ENCODE assay signal across 21 cellular contexts in the genomic region with DNA sequence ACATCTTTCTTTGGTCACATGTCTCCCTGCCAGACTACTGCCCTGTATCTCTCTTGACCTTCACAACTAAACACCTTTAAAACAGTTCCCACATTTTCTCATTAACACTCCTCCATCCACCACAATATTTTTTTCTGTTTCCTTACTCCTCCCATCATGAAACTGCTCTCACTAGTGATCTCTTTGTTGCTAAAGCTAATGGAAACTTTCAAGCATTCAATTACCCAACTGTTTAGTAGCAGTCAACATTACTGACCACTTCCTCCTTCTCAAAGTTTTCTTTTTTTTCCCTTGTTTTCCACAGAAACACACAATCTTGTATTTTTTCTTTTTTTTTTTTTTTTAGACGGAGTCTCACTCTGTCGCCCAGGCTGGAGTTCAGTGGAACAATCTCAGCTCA.
DNase-seq lines count a peak whose midpoint lies in the region; ATAC-seq, FAIRE-seq and TF ChIP-seq lines count a peak whose summit lies in the region.
"Had no signal": no experiment of that assay in that cellular context is flagged by ENCODE, and none has a peak within 500 bp of the region (broad histone marks: within the 10 kb centered on the region; RNA-seq: fewer than 3 reads in every experiment).

No MANE protein-coding gene starts in this region.

- no peak overlapping the region for H3K4me3 ChIP-seq in BLaER1 treated with 17β-estradiol and CSF1 and Interleukin-3, amounts not matched to agents 10 nM and 100 nM
- H3K4me3 ChIP-seq in KMS-11 (IDR thresholded peaks at IDR 0.05; ENCODE audit: insufficient read depth, low read depth, low read length) (no peak overlapping the region), astrocyte (ENCODE audit: insufficient read depth, low read depth, low read length) (no peak overlapping the region), transverse colon (no peak overlapping the region)
- H3K4me3 ChIP-seq: Peyer's patch had no signal

- H3K4me1 Mint-ChIP-seq in astrocyte (ENCODE audit: low read depth, unreplicated experiment), result no peaks in the 10 kb centered on the region
- H3K4me1 Mint-ChIP-seq in activated naive CD4-positive, alpha-beta T cell treated with anti-CD3 and anti-CD28 coated beads, Interleukin-2, amount 10 ng/mL, durations not matched to agents 7 days and 5 days, result no peaks in the 10 kb centered on the region
- H3K4me1 Mint-ChIP-seq: B cell, T-cell had no signal

- H3K4me3 Mint-ChIP-seq in astrocyte (ENCODE audit: unreplicated experiment), result no peak overlapping the region
- H3K4me3 Mint-ChIP-seq in activated naive CD4-positive, alpha-beta T cell treated with anti-CD3 and anti-CD28 coated beads, Interleukin-2, amount 10 ng/mL, durations not matched to agents 7 days and 5 days, result no peak overlapping the region
- H3K4me3 Mint-ChIP-seq: B cell; CD4-positive, alpha-beta T cell; T-cell had no signal

- no peak for TF ChIP-seq POLR2A in transverse colon (IDR thresholded peaks at IDR 0.05)

- no peak for TF ChIP-seq CTCF in KMS-11 (conservative IDR thresholded peaks at IDR 0.05; ENCODE audit: low read depth, low read length)
- no peak for TF ChIP-seq CTCF in astrocyte (IDR thresholded peaks at IDR 0.05; ENCODE audit: insufficient read depth, low read depth, low read length)
- TF ChIP-seq CTCF in transverse colon (IDR thresholded peaks at IDR 0.05), result no peak

- intact Hi-C loops in transverse colon (cut with DNase I; ENCODE audit: low total_unique reads), result no loop called here

- H3K9ac ChIP-seq in BLaER1 treated with 17β-estradiol and CSF1 and Interleukin-3, amounts not matched to agents 10 nM and 100 nM, result peak overlapping the region in 4 of 11 experiments; percentile 32 to 57 (median 48); a peak in 5 of 22 replicates
- H3K9ac ChIP-seq in KMS-11 (no peak overlapping the region), astrocyte (ENCODE audit: low read length) (no peak overlapping the region)

- H3K27ac ChIP-seq in BLaER1 treated with 17β-estradiol and CSF1 and Interleukin-3, amounts not matched to agents 10 nM and 100 nM, result peak overlapping the region in 6 of 11 experiments; percentile 46 to 87 (median 78); a peak in 11 of 22 replicates
- H3K27ac ChIP-seq in KMS-11, result no peak overlapping the region
- no peak overlapping the region for H3K27ac ChIP-seq in astrocyte (ENCODE audit: low read depth, low read length)
- H3K27ac ChIP-seq in transverse colon, result no peak overlapping the region
- H3K27ac ChIP-seq: Peyer's patch had no signal

- H4K20me1 ChIP-seq in BLaER1 treated with 17β-estradiol and CSF1 and Interleukin-3, amounts not matched to agents 10 nM and 100 nM, result peaks cover 0 to 3% (median 0%) of the 10 kb centered on the region in 11 experiments; a peak in 1 of 22 replicates
- H4K20me1 ChIP-seq in KMS-11 (ENCODE audit: insufficient read depth) (no peaks in the 10 kb centered on the region), astrocyte (ENCODE audit: insufficient read depth, low read length) (no peaks in the 10 kb centered on the region)

- no peak for ATAC-seq in GM21423 (IDR thresholded peaks at IDR 0.05; ENCODE audit: unreplicated experiment)
- ATAC-seq: T-cell had no signal

- peak overlapping the region in 6 of 11 experiments; percentile 13 to 70 (median 47); a peak in 9 of 22 replicates for H3K4me2 ChIP-seq in BLaER1 treated with 17β-estradiol and CSF1 and Interleukin-3, amounts not matched to agents 10 nM and 100 nM
- H3K4me2 ChIP-seq in KMS-11 (peak overlapping the region; percentile 13; the same call in 1 of the 2 replicates), astrocyte (ENCODE audit: low read length) (no peak overlapping the region)

- H2AFZ ChIP-seq in KMS-11 (ENCODE audit: low read depth), result no peak overlapping the region
- no peak overlapping the region for H2AFZ ChIP-seq in astrocyte (ENCODE audit: low read depth, low read length)

- WGBS in transverse colon (ENCODE audit: low coverage in 1 of 2), 2 donors, result 75% methylated on average over 2 of the region's 2 CpGs; no CpG with 5 or more reads in 1 of the 2 donors

- in situ Hi-C loops in transverse colon (cut with MboI; ENCODE audit: low pct_ligation_motif_present in 1 of 4, low pct_unique_long_range_greater_than_20kb in 1 of 4, low sequenced_read_pairs in 3 of 4), result no loop called here

- H3K36me3 Mint-ChIP-seq in astrocyte (ENCODE audit: low read depth, unreplicated experiment), result no peaks in the 10 kb centered on the region
- H3K36me3 Mint-ChIP-seq in activated naive CD4-positive, alpha-beta T cell treated with anti-CD3 and anti-CD28 coated beads, Interleukin-2, amount 10 ng/mL, durations not matched to agents 7 days and 5 days, result no peaks in the 10 kb centered on the region
- H3K36me3 Mint-ChIP-seq: T-cell had no signal

- no peak overlapping the region for H3K27ac Mint-ChIP-seq in astrocyte (ENCODE audit: unreplicated experiment)
- no peak overlapping the region for H3K27ac Mint-ChIP-seq in activated naive CD4-positive, alpha-beta T cell treated with anti-CD3 and anti-CD28 coated beads, Interleukin-2, amount 10 ng/mL, durations not matched to agents 7 days and 5 days
- H3K27ac Mint-ChIP-seq: B cell; CD4-positive, alpha-beta T cell; T-cell had no signal

- no peaks in the 10 kb centered on the region for H3K9me3 Mint-ChIP-seq in astrocyte (ENCODE audit: unreplicated experiment)
- no peaks in the 10 kb centered on the region for H3K9me3 Mint-ChIP-seq in activated naive CD4-positive, alpha-beta T cell treated with anti-CD3 and anti-CD28 coated beads, Interleukin-2, amount 10 ng/mL, durations not matched to agents 7 days and 5 days
- H3K9me3 Mint-ChIP-seq: CD4-positive, alpha-beta T cell; T-cell had no signal

- peaks cover 0 to 38% (median 9%) of the 10 kb centered on the region in 10 experiments; a peak in 10 of 20 replicates for H3K4me1 ChIP-seq in BLaER1 treated with 17β-estradiol and CSF1 and Interleukin-3, amounts not matched to agents 10 nM and 100 nM
- H3K4me1 ChIP-seq in KMS-11 (ENCODE audit: low read depth, poor library complexity, severe bottlenecking) (peaks cover 11% of the 10 kb centered on the region), astrocyte (ENCODE audit: insufficient read depth, low read length) (no peaks in the 10 kb centered on the region), transverse colon (no peaks in the 10 kb centered on the region)
- H3K4me1 ChIP-seq: Caco-2, Peyer's patch had no signal

- H3K9me3 ChIP-seq in BLaER1 treated with 17β-estradiol and CSF1 and Interleukin-3, amounts not matched to agents 10 nM and 100 nM (replicated peaks in 1 of 11), result no peaks in the 10 kb centered on the region
- no peaks in the 10 kb centered on the region for H3K9me3 ChIP-seq in astrocyte (ENCODE audit: insufficient read depth, low read depth, low read length)
- no peaks in the 10 kb centered on the region for H3K9me3 ChIP-seq in transverse colon
- H3K9me3 ChIP-seq: Caco-2, Peyer's patch had no signal

- TF ChIP-seq EP300 in transverse colon (IDR thresholded peaks at IDR 0.05; ENCODE audit: low read depth), result no peak

- peak; percentile 61 for DNase-seq in NOMO-1 treated with DMSO at 0.1 percent for 48 hours (lab: John Stamatoyannopoulos, UW; ENCODE audit: unreplicated experiment)
- DNase-seq in astrocyte (ENCODE audit: low read depth), result no peak
- DNase-seq in NCI-H2171 (lab: John Stamatoyannopoulos, UW), result no peak
- DNase-seq in transverse colon, result no peak
- no peak for DNase-seq in activated naive CD4-positive, alpha-beta T cell treated with anti-CD3 and anti-CD28 coated beads, Interleukin-2, amount 10 ng/mL, durations not matched to agents 7 days and 5 days
- DNase-seq: 8988T; Caco-2; CD4-positive, alpha-beta T cell; GDM1; NCI-H1105 treated with DMSO at 0.1 percent for 48 hours; NCI-H1694 treated with DMSO at 0.1 percent for 48 hours; NCI-H2227 treated with DMSO at 0.1 percent for 48 hours; NCI-H510A treated with DMSO at 0.1 percent for 48 hours; NCI-H82; Peyer's patch; T-cell had no signal

- no peaks in the 10 kb centered on the region for H3K79me2 ChIP-seq in KMS-11 (ENCODE audit: insufficient read depth, low read depth)
- no peaks in the 10 kb centered on the region for H3K79me2 ChIP-seq in astrocyte (ENCODE audit: insufficient read depth, low read length)

- CTCF ChIA-PET in activated naive CD4-positive, alpha-beta T cell treated with anti-CD3 and anti-CD28 coated beads, Interleukin-2, amount 10 ng/mL, durations not matched to agents 7 days and 5 days (lab: Charles Lee), result interaction anchor here (1.6 kb wide), 1 partner anchor 9 kb away, joined by 4 read pairs; no protein-coding TSS in a partner anchor

- peaks cover 51 to 96% (median 92%) of the 10 kb centered on the region in 11 experiments for H3K27me3 ChIP-seq in BLaER1 treated with 17β-estradiol and CSF1 and Interleukin-3, amounts not matched to agents 10 nM and 100 nM
- no peaks in the 10 kb centered on the region for H3K27me3 ChIP-seq in KMS-11 (ENCODE audit: insufficient read depth, low read depth)
- no peaks in the 10 kb centered on the region for H3K27me3 ChIP-seq in astrocyte (ENCODE audit: insufficient read depth, low read length)
- no peaks in the 10 kb centered on the region for H3K27me3 ChIP-seq in transverse colon
- H3K27me3 ChIP-seq: Peyer's patch had no signal

- peak; percentile 70 for FAIRE-seq in astrocyte (lab: Jason Lieb, UNC)
- FAIRE-seq: H54 had no signal

- H3K36me3 ChIP-seq in BLaER1 treated with 17β-estradiol and CSF1 and Interleukin-3, amounts not matched to agents 10 nM and 100 nM, result no peaks in the 10 kb centered on the region
- H3K36me3 ChIP-seq in KMS-11 (ENCODE audit: insufficient read depth) (no peaks in the 10 kb centered on the region), astrocyte (ENCODE audit: insufficient read depth, low read length) (no peaks in the 10 kb centered on the region), transverse colon (no peaks in the 10 kb centered on the region)
- H3K36me3 ChIP-seq: Peyer's patch had no signal

- H3K27me3 Mint-ChIP-seq in astrocyte (ENCODE audit: low read depth, unreplicated experiment), result peaks cover 2% of the 10 kb centered on the region
- no peaks in the 10 kb centered on the region for H3K27me3 Mint-ChIP-seq in activated naive CD4-positive, alpha-beta T cell treated with anti-CD3 and anti-CD28 coated beads, Interleukin-2, amount 10 ng/mL, durations not matched to agents 7 days and 5 days
- H3K27me3 Mint-ChIP-seq: B cell; CD4-positive, alpha-beta T cell had no signal

Comparison
In these comparisons a context has a peak if more than half of its experiments do, and no peak if none do; other contexts are left out.
1. H3K27ac ChIP-seq: peak in BLaER1 treated with 17β-estradiol and CSF1 and Interleukin-3, amounts not matched to agents 10 nM and 100 nM (6 of 11); none in KMS-11 (single experiment), astrocyte (single experiment) and transverse colon (0 of 4).